In the genomic region with DNA sequence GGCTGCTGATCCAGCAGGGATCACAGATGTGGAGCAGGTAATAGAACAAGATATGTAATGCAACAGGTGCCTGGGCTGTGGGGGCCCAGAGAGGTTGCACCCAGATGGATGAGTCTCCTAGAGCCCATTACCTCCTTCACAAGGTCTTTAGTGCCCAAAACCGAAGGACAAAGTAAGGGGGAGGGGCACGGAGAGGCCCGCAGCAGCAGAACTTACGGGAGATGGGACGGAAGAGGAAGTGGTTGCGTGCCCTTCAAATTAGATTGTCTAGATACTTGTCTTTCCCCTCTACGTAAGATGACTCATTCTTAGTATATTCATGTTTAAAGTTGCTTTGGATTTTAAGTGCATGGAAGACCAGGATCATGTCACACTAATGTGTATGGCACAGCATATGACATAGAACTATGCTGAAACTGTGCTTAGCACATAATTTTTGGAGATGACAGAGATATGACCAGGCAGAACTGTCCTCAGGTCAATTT, we compare ENCODE assay signal across 8 cellular contexts. TPM values are rescaled to one million over a fixed set of nuclear protein-coding genes. Genes with fewer than 3 reads are reported as not detected.
DNase-seq lines count a peak whose midpoint lies in the region; ATAC-seq, FAIRE-seq and TF ChIP-seq lines count a peak whose summit lies in the region.

No MANE protein-coding gene starts in this region.

- no peaks in the 10 kb centered on the region for H3K36me3 Mint-ChIP-seq in activated T-cell treated with anti-CD3 and anti-CD28 coated beads, Interleukin-2, amount 50 U/mL, for 4 hours (ENCODE audit: insufficient read depth)

- TF ChIP-seq POLR2A in GM12891 (IDR thresholded peaks at IDR 0.05; ENCODE audit: low read depth, low read length) = no peak

- ATAC-seq in HG02798 (IDR thresholded peaks at IDR 0.05; ENCODE audit: poor library complexity, unreplicated experiment) = peak; percentile 51
- peak; percentile 88 to 91 for ATAC-seq in activated T-cell treated with anti-CD3 and anti-CD28 coated beads, Interleukin-2, amount 50 U/mL, for 4 hours

- DNase-seq in GM12891 (ENCODE audit: insufficient read length, low spot score) = no peak
- DNase-seq in OCI-M1 (lab: John Stamatoyannopoulos, UW) = peak; percentile 88
- DNase-seq in activated T-cell treated with anti-CD3 and anti-CD28 coated beads, Interleukin-2, amount 50 U/mL, for 4 hours = peak; percentile 62
- no peak for DNase-seq in hepatocyte (ENCODE audit: low spot score)
- DNase-seq in stimulated activated CD8-positive, alpha-beta memory T cell treated with anti-CD3 and anti-CD28 coated beads, Interleukin-7, amount 100 ng/mL, for 48 hours (ENCODE audit: extremely low read depth in 1 of 2, low read depth in 1 of 2) = peak; percentile 38 to 56
- DNase-seq in NCI-H1092 (lab: John Stamatoyannopoulos, UW) = no peak
- no peak for DNase-seq in NCI-H146 treated with DMSO at 0.1 percent for 48 hours (lab: John Stamatoyannopoulos, UW; ENCODE audit: unreplicated experiment)

- H3K9me3 ChIP-seq in hepatocyte (ENCODE audit: low read depth) = no peaks in the 10 kb centered on the region

- 75% methylated on average over 7 of the region's 7 CpGs for WGBS in hepatocyte (ENCODE audit: low lambda C conversion rate, missing lambda C conversion rate)

- peak overlapping the region; percentile 79 for H3K4me3 Mint-ChIP-seq in activated T-cell treated with anti-CD3 and anti-CD28 coated beads, Interleukin-2, amount 50 U/mL, for 4 hours

- H3K9me2 ChIP-seq in hepatocyte (replicated peaks; ENCODE audit: insufficient read depth) = no peaks in the 10 kb centered on the region

- H3K4me1 Mint-ChIP-seq in activated T-cell treated with anti-CD3 and anti-CD28 coated beads, Interleukin-2, amount 50 U/mL, for 4 hours (ENCODE audit: low read depth) = peaks cover 26% of the 10 kb centered on the region

- H3K27me3 Mint-ChIP-seq in activated T-cell treated with anti-CD3 and anti-CD28 coated beads, Interleukin-2, amount 50 U/mL, for 4 hours (ENCODE audit: low read depth) = no peaks in the 10 kb centered on the region

- peak; percentile 74 for FAIRE-seq in GM12891 (lab: Jason Lieb, UNC)

- H3K4me1 ChIP-seq in hepatocyte (ENCODE audit: insufficient read depth) = no peaks in the 10 kb centered on the region

- no peak for TF ChIP-seq CTCF in hepatocyte (IDR thresholded peaks at IDR 0.05; ENCODE audit: poor library complexity)

- no peak overlapping the region for H3K4me3 ChIP-seq in hepatocyte

- H3K79me2 ChIP-seq in hepatocyte = no peaks in the 10 kb centered on the region

- no peaks in the 10 kb centered on the region for H4K20me1 ChIP-seq in hepatocyte (ENCODE audit: insufficient read depth, poor library complexity, severe bottlenecking)

- no peak overlapping the region for H3K4me2 ChIP-seq in hepatocyte

- no peaks in the 10 kb centered on the region for H3K36me3 ChIP-seq in hepatocyte (replicated peaks; ENCODE audit: insufficient read depth, low read depth)

- H3K9me3 Mint-ChIP-seq in activated T-cell treated with anti-CD3 and anti-CD28 coated beads, Interleukin-2, amount 50 U/mL, for 4 hours = no peaks in the 10 kb centered on the region

- no peaks in the 10 kb centered on the region for H3K27me3 ChIP-seq in hepatocyte

- H2AFZ ChIP-seq in hepatocyte = peak overlapping the region; percentile 67

- peak overlapping the region; percentile 6 for H3K27ac ChIP-seq in hepatocyte

TF ChIP-seq in GM12891, 5 proteins besides CTCF, POLR2A, EP300 and RAD21:
- TF ChIP-seq SPI1 (IDR thresholded peaks at IDR 0.05; ENCODE audit: low read depth, low read length) = peak; percentile 87
- no peak for TF ChIP-seq TAF1 (IDR thresholded peaks at IDR 0.05; ENCODE audit: low read depth, low read length)
TF ChIP-seq in GM12891: peak in this region for 1.

RNA-seq across cellular contexts. Expression of a gene that starts 5.7 kb away (rescaled TPM):
- polyA plus RNA-seq in GM12891 (2012; ENCODE audit: low read depth, missing spikeins) = 27.3 TPM
- 10 to 100 TPM; 43.6 to 48.4 (median 46.4) TPM for total RNA-seq in activated T-cell treated with anti-CD3 and anti-CD28 coated beads, Interleukin-2, amount 50 U/mL, for 4 hours
- 30.4 and 34.6 TPM in 2 replicates for total RNA-seq in hepatocyte
- polyA plus RNA-seq in hepatocyte = 23.7 and 27.7 TPM in 2 replicates

RNA-seq across cellular contexts. Expression of a gene that starts 12.7 kb away (rescaled TPM):
- polyA plus RNA-seq in GM12891 (2012; ENCODE audit: low read depth, missing spikeins) = 7.5 TPM
- 10 to 100 TPM; 19.8 to 25.2 (median 24.6) TPM for total RNA-seq in activated T-cell treated with anti-CD3 and anti-CD28 coated beads, Interleukin-2, amount 50 U/mL, for 4 hours
- 19.5 and 24.3 TPM in 2 replicates for total RNA-seq in hepatocyte
- 9.9 and 11.5 TPM in 2 replicates for polyA plus RNA-seq in hepatocyte

Comparison
In these comparisons a context has a peak if more than half of its experiments do, and no peak if none do; other contexts are left out.
1. DNase-seq: peak in OCI-M1 (single experiment), activated T-cell treated with anti-CD3 and anti-CD28 coated beads, Interleukin-2, amount 50 U/mL, for 4 hours (single experiment) and stimulated activated CD8-positive, alpha-beta memory T cell treated with anti-CD3 and anti-CD28 coated beads, Interleukin-7, amount 100 ng/mL, for 48 hours (2 of 2); none in GM12891 (single experiment), hepatocyte (single experiment), NCI-H1092 (single experiment) and NCI-H146 treated with DMSO at 0.1 percent for 48 hours (single experiment).